In the genomic region with DNA sequence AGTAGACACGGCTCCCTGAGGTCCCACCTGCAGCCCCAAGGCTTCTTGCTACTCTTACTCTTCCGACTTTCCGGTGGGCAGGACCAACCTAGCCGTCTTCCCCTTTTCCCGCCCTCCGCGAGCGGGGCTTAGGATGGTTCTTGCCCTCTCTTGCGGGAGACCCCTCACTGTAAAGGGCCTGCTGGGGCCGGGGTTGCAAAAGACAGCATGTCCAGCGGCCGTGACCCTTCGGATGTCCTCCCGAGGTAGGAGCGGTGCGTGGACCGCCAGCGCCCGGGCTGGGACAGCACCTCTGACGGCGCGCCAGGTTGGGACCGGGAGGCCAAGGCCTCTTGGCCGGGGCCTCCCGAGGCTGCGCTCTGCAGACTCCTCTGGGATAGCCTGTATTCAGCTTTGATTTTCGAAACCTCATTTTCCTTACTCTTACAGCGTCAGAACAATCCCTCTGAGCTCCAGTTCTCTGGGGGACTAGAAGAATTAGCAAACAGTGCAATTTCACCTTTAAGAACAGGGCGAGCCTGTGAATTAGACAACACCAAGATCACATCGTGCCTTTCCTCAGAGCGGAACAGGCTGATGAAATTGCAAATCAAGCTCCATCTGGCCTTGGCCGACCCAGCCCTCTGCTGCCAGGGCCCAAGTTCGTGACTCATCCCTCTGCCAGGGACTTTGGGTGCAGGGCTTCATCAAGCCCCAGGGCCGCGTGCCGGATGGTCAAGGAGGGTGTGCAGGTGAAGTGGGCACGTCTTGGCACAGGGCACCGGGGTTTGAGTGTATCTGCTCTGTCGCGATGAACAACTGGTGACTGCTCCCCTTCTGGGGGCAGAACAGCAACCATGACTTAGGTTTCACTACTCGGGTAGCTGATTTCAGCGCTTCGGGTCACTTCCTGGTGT, we compare ENCODE assay signal across 8 cellular contexts. TPM values are rescaled to one million over a fixed set of nuclear protein-coding genes. Genes with fewer than 3 reads are reported as not detected.
DNase-seq lines count a peak whose midpoint lies in the region; ATAC-seq and TF ChIP-seq lines count a peak whose summit lies in the region.

No MANE protein-coding gene starts in this region.

- H3K4me3 Mint-ChIP-seq in T-helper 17 cell: peak overlapping the region; percentile 88

- H3K4me3 ChIP-seq in gastroesophageal sphincter (peak overlapping the region; percentile 70 to 74), prostate gland (peak overlapping the region; percentile 64)

- H3K4me1 ChIP-seq in gastroesophageal sphincter (peaks cover 0 to 25% (median 8%) of the 10 kb centered on the region in 3 donors), prostate gland (replicated peaks) (no peaks in the 10 kb centered on the region)

- H3K36me3 ChIP-seq in gastroesophageal sphincter: no peaks in the 10 kb centered on the region
- H3K36me3 ChIP-seq in prostate gland: no peaks in the 10 kb centered on the region

- H3K4me1 Mint-ChIP-seq in T-helper 17 cell: peaks cover 14% of the 10 kb centered on the region

- H3K27me3 Mint-ChIP-seq in T-helper 17 cell: peaks cover 29% of the 10 kb centered on the region

- 20 to 51% methylated on average over 1 to 14 of the region's 43 CpGs for WGBS in gastroesophageal sphincter (ENCODE audit: low coverage in 1 of 2), 2 donors
- 52% methylated on average over 32 of the region's 43 CpGs for WGBS in prostate gland

- peaks cover 6% of the 10 kb centered on the region for H3K36me3 Mint-ChIP-seq in T-helper 17 cell (ENCODE audit: low read depth)

- intact Hi-C loops in prostate gland (cut with DNase I): loop anchor here (5.0 to 10.0 kb wide), 2 partner anchors 61 to 487 kb away; a partner anchor contains a TSS

- no peak for TF ChIP-seq POLR2A in gastroesophageal sphincter (IDR thresholded peaks at IDR 0.05)
- TF ChIP-seq POLR2A in prostate gland (IDR thresholded peaks at IDR 0.05): no peak

- peak; percentile 20 for ATAC-seq in GM19438 (IDR thresholded peaks at IDR 0.05; ENCODE audit: low read depth, unreplicated experiment)
- peak; percentile 10 for ATAC-seq in T-helper 17 cell
- ATAC-seq in gastroesophageal sphincter: peak; percentile 24
- ATAC-seq in GM18867 (IDR thresholded peaks at IDR 0.05; ENCODE audit: unreplicated experiment): no peak

- no peak for TF ChIP-seq CTCF in 22Rv1 (IDR thresholded peaks at IDR 0.05)
- no peak for TF ChIP-seq CTCF in gastroesophageal sphincter (IDR thresholded peaks at IDR 0.05)
- no peak for TF ChIP-seq CTCF in prostate gland (IDR thresholded peaks at IDR 0.05)

- H3K9me3 ChIP-seq in T-helper 17 cell (ENCODE audit: control insufficient read depth, low read length, poor library complexity, severe bottlenecking): no peaks in the 10 kb centered on the region
- H3K9me3 ChIP-seq in gastroesophageal sphincter: no peaks in the 10 kb centered on the region
- no peaks in the 10 kb centered on the region for H3K9me3 ChIP-seq in prostate gland

- no peak for TF ChIP-seq EP300 in gastroesophageal sphincter (IDR thresholded peaks at IDR 0.05)

- no peak overlapping the region for H3K27ac Mint-ChIP-seq in T-helper 17 cell

- DNase-seq in T-helper 17 cell (no peak), prostate gland (ENCODE audit: low spot score) (no peak), NCI-H345 treated with DMSO at 0.1 percent for 48 hours (lab: John Stamatoyannopoulos, UW; ENCODE audit: unreplicated experiment) (no peak), GOT3 (lab: John Stamatoyannopoulos, UW) (no peak)

- H3K27me3 ChIP-seq in gastroesophageal sphincter: no peaks in the 10 kb centered on the region
- no peaks in the 10 kb centered on the region for H3K27me3 ChIP-seq in prostate gland (replicated peaks; ENCODE audit: insufficient read depth)

- peak overlapping the region; percentile 60 for H3K27ac ChIP-seq in 22Rv1
- H3K27ac ChIP-seq in gastroesophageal sphincter: peak overlapping the region in 2 of 4 donors; percentile 49 to 69
- peak overlapping the region; percentile 59 to 60 for H3K27ac ChIP-seq in prostate gland

RNA-seq across cellular contexts. Expression of a gene that starts 0.8 kb away (rescaled TPM):
- under 1 TPM in 1 of 2 donors, not detected in 1; 0.30 TPM for total RNA-seq in T-helper 17 cell
- 1 to 10 TPM; 1.3 to 2.1 (median 1.7) TPM for total RNA-seq in gastroesophageal sphincter
- total RNA-seq in prostate gland: 1 to 10 TPM; 2.5 to 3.9 TPM

RNA-seq across cellular contexts. Expression of a gene that starts 58.4 kb away (rescaled TPM):
- total RNA-seq in T-helper 17 cell: 100 to 1,000 TPM; 147 to 152 TPM
- total RNA-seq in gastroesophageal sphincter: 10 to 100 TPM; 35.6 to 74.1 (median 65.1) TPM
- total RNA-seq in prostate gland: 10 to 100 TPM; 49.7 to 80.4 TPM

RNA-seq across cellular contexts. Expression of a gene that starts 58.9 kb away (rescaled TPM):
- total RNA-seq in T-helper 17 cell: 10 to 100 TPM; 14.4 to 16.3 TPM
- 10 to 100 TPM; 24.1 to 49.2 (median 36.5) TPM for total RNA-seq in gastroesophageal sphincter
- total RNA-seq in prostate gland: 100 to 1,000 TPM; 112 to 379 TPM
